Comparison of ENCODE assay signal across 22 cellular contexts in the genomic region with DNA sequence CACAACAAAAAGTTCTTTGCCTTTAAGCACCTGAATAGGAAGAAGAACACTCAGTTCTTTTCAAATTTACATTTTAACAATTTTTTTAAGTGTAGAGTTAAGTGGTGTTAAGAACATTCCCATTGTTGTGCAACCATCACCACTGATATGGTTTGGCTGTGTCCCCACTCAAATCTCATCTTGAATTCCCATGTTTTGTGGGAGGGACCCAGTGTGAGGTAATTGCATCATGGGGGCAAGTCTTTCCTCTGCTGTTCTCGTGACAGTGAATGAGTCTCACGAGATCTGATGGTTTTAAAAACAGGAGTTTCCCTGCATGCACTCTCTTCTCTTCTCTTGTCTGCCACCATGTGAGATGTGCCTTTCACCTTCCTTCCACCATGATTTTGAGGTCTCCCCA.
DNase-seq lines count a peak whose midpoint lies in the region; TF ChIP-seq lines count a peak whose summit lies in the region.
"Had no signal": no experiment of that assay in that cellular context is flagged by ENCODE, and none has a peak within 500 bp of the region (broad histone marks: within the 10 kb centered on the region; RNA-seq: fewer than 3 reads in every experiment).

No MANE protein-coding gene starts in this region.

- H3K4me1 Mint-ChIP-seq in chondrocyte (ENCODE audit: low read depth) (peaks cover 78% of the 10 kb centered on the region), nephron progenitor cell (peaks cover 89% of the 10 kb centered on the region)

- H3K36me3 Mint-ChIP-seq in chondrocyte (ENCODE audit: low read depth) (no peaks in the 10 kb centered on the region), nephron progenitor cell (ENCODE audit: low read depth) (peaks cover 9% of the 10 kb centered on the region)

- TF ChIP-seq CTCF in chondrocyte (IDR thresholded peaks at IDR 0.05) (no peak), fibroblast of pulmonary artery (IDR thresholded peaks at IDR 0.05; ENCODE audit: low read length, missing control alignments) (no peak), nephron progenitor cell (IDR thresholded peaks at IDR 0.05) (no peak)

- H3K4me3 ChIP-seq in adipocyte (ENCODE audit: low read length) (peak overlapping the region; percentile 41), fibroblast of pulmonary artery (replicated peaks; ENCODE audit: low read depth, low read length) (no peak overlapping the region)
- H3K4me3 ChIP-seq: GM23338, SJCRH30 had no signal

- H3K27me3 Mint-ChIP-seq in chondrocyte (ENCODE audit: low read depth) (no peaks in the 10 kb centered on the region), nephron progenitor cell (ENCODE audit: low read depth, poor library complexity) (peaks cover 43% of the 10 kb centered on the region)

- H3K9ac ChIP-seq in adipocyte (ENCODE audit: low read length): no peak overlapping the region
- H3K9ac ChIP-seq: KMS-11 had no signal

- H3K9me3 Mint-ChIP-seq in chondrocyte (ENCODE audit: low read depth) (peaks cover 5% of the 10 kb centered on the region), nephron progenitor cell (peaks cover 10% of the 10 kb centered on the region)

- peaks cover 78% of the 10 kb centered on the region for H3K4me1 ChIP-seq in adipocyte (ENCODE audit: control insufficient read depth, insufficient read depth, low read length)

- no peaks in the 10 kb centered on the region for H3K27me3 ChIP-seq in adipocyte (replicated peaks; ENCODE audit: control insufficient read depth, insufficient read depth, low read length)
- H3K27me3 ChIP-seq: SJCRH30 had no signal

- H3K4me3 Mint-ChIP-seq in chondrocyte (ENCODE audit: unreplicated experiment) (no peak overlapping the region), nephron progenitor cell (peak overlapping the region; percentile 4)
- H3K4me3 Mint-ChIP-seq: GM23338 had no signal

- H3K36me3 ChIP-seq in adipocyte (ENCODE audit: control insufficient read depth, insufficient read depth, low read length, severe bottlenecking): no peaks in the 10 kb centered on the region
- H3K36me3 ChIP-seq: SJCRH30 had no signal

- H3K27ac Mint-ChIP-seq in chondrocyte (ENCODE audit: unreplicated experiment) (peak overlapping the region; percentile 13), nephron progenitor cell (no peak overlapping the region)
- H3K27ac Mint-ChIP-seq: GM23338 had no signal

- peaks cover 10% of the 10 kb centered on the region for H3K9me3 ChIP-seq in adipocyte (ENCODE audit: control insufficient read depth, low read length)
- H3K9me3 ChIP-seq: SJCRH30 had no signal

- DNase-seq in adipocyte (ENCODE audit: low read depth) (no peak), chondrocyte (ENCODE audit: low spot score) (no peak), fibroblast of pulmonary artery (ENCODE audit: low read depth) (peak; percentile 84), nephron progenitor cell (no peak), NCI-H1105 (lab: John Stamatoyannopoulos, UW) (no peak), A172 (ENCODE audit: low spot score) (no peak), NCI-H69 (lab: John Stamatoyannopoulos, UW) (no peak)
- DNase-seq: AML-193; C1 segment of cervical spinal cord; EL; GF-D8; HCEC 1CT; NCI-H1092 treated with DMSO at 0.1 percent for 48 hours; NCI-H146; NCI-H2029 treated with DMSO at 0.1 percent for 48 hours; NCI-H226; NCI-H510A treated with DMSO at 0.1 percent for 48 hours; NCI-H774; NK-92 treated with Interleukin-12 subunit alpha and Interleukin-12 subunit beta, amount 100 ng/mL, for 24 hours; SJCRH30 had no signal
